ENCODE assay signal across 1 cellular context in the genomic region with DNA sequence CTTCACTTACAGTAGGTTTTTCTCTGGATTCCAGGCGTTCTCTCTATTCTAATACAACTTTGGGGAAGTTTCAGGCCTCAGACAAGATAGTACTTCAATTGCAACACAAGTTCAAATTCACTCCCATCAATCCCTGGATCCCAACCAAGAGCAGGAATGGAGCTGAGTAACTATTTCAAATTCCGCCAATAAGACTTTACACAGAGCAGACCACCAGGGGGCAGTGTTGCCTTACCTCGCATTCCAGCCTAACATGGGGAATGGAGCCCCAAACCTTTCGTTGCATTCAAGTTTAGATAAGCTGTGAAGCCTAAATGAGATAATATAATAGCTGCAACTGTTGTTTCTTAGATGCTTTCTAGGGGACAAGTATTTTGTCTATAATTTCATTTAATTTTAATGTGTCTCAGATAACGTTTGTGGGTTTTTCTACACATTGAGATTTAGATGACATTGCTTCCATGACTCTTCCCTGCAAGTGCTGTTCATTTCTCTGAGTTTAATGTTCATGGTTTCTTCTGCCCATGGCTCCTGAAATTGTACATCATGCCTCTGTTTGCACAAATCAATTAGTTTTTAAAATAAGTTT.
TF ChIP-seq lines count a peak whose summit lies in the region.

No MANE protein-coding gene starts in this region.

TF ChIP-seq in HCT116, 20 proteins besides CTCF, POLR2A, EP300 and RAD21 (continued from another document):
- TF ChIP-seq, protein P1, sequence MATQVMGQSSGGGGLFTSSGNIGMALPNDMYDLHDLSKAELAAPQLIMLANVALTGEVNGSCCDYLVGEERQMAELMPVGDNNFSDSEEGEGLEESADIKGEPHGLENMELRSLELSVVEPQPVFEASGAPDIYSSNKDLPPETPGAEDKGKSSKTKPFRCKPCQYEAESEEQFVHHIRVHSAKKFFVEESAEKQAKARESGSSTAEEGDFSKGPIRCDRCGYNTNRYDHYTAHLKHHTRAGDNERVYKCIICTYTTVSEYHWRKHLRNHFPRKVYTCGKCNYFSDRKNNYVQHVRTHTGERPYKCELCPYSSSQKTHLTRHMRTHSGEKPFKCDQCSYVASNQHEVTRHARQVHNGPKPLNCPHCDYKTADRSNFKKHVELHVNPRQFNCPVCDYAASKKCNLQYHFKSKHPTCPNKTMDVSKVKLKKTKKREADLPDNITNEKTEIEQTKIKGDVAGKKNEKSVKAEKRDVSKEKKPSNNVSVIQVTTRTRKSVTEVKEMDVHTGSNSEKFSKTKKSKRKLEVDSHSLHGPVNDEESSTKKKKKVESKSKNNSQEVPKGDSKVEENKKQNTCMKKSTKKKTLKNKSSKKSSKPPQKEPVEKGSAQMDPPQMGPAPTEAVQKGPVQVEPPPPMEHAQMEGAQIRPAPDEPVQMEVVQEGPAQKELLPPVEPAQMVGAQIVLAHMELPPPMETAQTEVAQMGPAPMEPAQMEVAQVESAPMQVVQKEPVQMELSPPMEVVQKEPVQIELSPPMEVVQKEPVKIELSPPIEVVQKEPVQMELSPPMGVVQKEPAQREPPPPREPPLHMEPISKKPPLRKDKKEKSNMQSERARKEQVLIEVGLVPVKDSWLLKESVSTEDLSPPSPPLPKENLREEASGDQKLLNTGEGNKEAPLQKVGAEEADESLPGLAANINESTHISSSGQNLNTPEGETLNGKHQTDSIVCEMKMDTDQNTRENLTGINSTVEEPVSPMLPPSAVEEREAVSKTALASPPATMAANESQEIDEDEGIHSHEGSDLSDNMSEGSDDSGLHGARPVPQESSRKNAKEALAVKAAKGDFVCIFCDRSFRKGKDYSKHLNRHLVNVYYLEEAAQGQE (IDR thresholded peaks at IDR 0.05; ENCODE audit: low read depth), result no peak
- TF ChIP-seq EZH2phosphoT487 (IDR thresholded peaks at IDR 0.05; ENCODE audit: borderline replicate concordance) (no peak), TCF7L2 (IDR thresholded peaks at IDR 0.05; ENCODE audit: borderline replicate concordance, extremely low read depth, insufficient read depth, insufficient read length) (no peak), POLR2AphosphoS5 (IDR thresholded peaks at IDR 0.05; ENCODE audit: low read depth, low read length) (no peak), SRF (IDR thresholded peaks at IDR 0.05; ENCODE audit: low read depth) (no peak), MAX (IDR thresholded peaks at IDR 0.05) (no peak), CBX3 (IDR thresholded peaks at IDR 0.05; ENCODE audit: low read depth) (no peak), SIN3A (IDR thresholded peaks at IDR 0.05; ENCODE audit: low read depth) (no peak), ZNF274 (IDR thresholded peaks at IDR 0.05; ENCODE audit: low read depth, low read length) (no peak), SP1 (IDR thresholded peaks at IDR 0.05; ENCODE audit: low read depth) (no peak), ZBTB33 (IDR thresholded peaks at IDR 0.05; ENCODE audit: extremely low read depth, insufficient replicate concordance, low read length) (no peak), EGR1 (IDR thresholded peaks at IDR 0.05; ENCODE audit: low read depth) (no peak), CEBPB (IDR thresholded peaks at IDR 0.05; ENCODE audit: low read depth) (no peak), JUND (IDR thresholded peaks at IDR 0.05) (no peak)
